ENCODE assay signal across 9 cellular contexts in genomic region chr2:224638338-224638823, GRCh38. TPM values are rescaled to one million over a fixed set of nuclear protein-coding genes. Genes with fewer than 3 reads are reported as not detected.
DNase-seq lines count a peak whose midpoint lies in the region; ATAC-seq, FAIRE-seq and TF ChIP-seq lines count a peak whose summit lies in the region.
"Had no signal": no experiment of that assay in that cellular context is flagged by ENCODE, and none has a peak within 500 bp of the region (broad histone marks: within the 10 kb centered on the region; RNA-seq: fewer than 3 reads in every experiment).

No MANE protein-coding gene starts in this region.

- ATAC-seq in GM18517 (IDR thresholded peaks at IDR 0.05; ENCODE audit: unreplicated experiment) = peak; percentile 96
- ATAC-seq in HG02610 (IDR thresholded peaks at IDR 0.05; ENCODE audit: unreplicated experiment) = peak; percentile 88
- ATAC-seq: HCT116 had no signal

- peaks cover 9% of the 10 kb centered on the region for H3K4me1 Mint-ChIP-seq in activated naive CD8-positive, alpha-beta T cell treated with anti-CD3 and anti-CD28 coated beads for 36 hours

- peak; percentile 79 for DNase-seq in NCI-H510A treated with DMSO at 0.1 percent for 48 hours (lab: John Stamatoyannopoulos, UW)
- no peak for DNase-seq in activated naive CD8-positive, alpha-beta T cell treated with anti-CD3 and anti-CD28 coated beads for 36 hours
- no peak for DNase-seq in NCI-H1694 treated with DMSO at 0.1 percent for 48 hours (lab: John Stamatoyannopoulos, UW)
- DNase-seq in H7 = no peak
- no peak for DNase-seq in D721Med (ENCODE audit: insufficient read length, low spot score)
- no peak for DNase-seq in HPDE6-E6E7 (ENCODE audit: extremely low spot score)

- no peaks in the 10 kb centered on the region for H3K27me3 ChIP-seq in H7 (ENCODE audit: control insufficient read depth, insufficient read depth, low read length)

- H3K4me3 Mint-ChIP-seq in activated naive CD8-positive, alpha-beta T cell treated with anti-CD3 and anti-CD28 coated beads for 36 hours = no peak overlapping the region

- no peak for FAIRE-seq in D721Med (lab: Jason Lieb, UNC)

- H3K36me3 ChIP-seq in H7 (replicated peaks; ENCODE audit: control insufficient read depth, insufficient read depth, low read length) = no peaks in the 10 kb centered on the region

- H3K27ac Mint-ChIP-seq in activated naive CD8-positive, alpha-beta T cell treated with anti-CD3 and anti-CD28 coated beads for 36 hours = peak overlapping the region; percentile 27

- H3K27me3 Mint-ChIP-seq in activated naive CD8-positive, alpha-beta T cell treated with anti-CD3 and anti-CD28 coated beads for 36 hours = no peaks in the 10 kb centered on the region

- H3K36me3 Mint-ChIP-seq in activated naive CD8-positive, alpha-beta T cell treated with anti-CD3 and anti-CD28 coated beads for 36 hours = no peaks in the 10 kb centered on the region

- no peaks in the 10 kb centered on the region for H3K9me3 Mint-ChIP-seq in activated naive CD8-positive, alpha-beta T cell treated with anti-CD3 and anti-CD28 coated beads for 36 hours

- no peak overlapping the region for H3K4me3 ChIP-seq in H7 (ENCODE audit: insufficient read depth, low read depth, low read length)

- TF ChIP-seq CTCF in D721Med (IDR thresholded peaks at IDR 0.05; ENCODE audit: insufficient read depth, missing control alignments) = no peak

RNA-seq across cellular contexts. Expression of gene CUL3, which starts 53.2 kb away (rescaled TPM):
- total RNA-seq in activated naive CD8-positive, alpha-beta T cell treated with anti-CD3 and anti-CD28 coated beads for 36 hours = 10 to 100 TPM; 83.5 to 87.0 TPM
- 46.7 and 60.7 TPM in 2 replicates for total RNA-seq in H7 (2014; rRNA removed; shearing (Covaris generic))
